7 cellular contexts compared by ENCODE assay signal in the genomic region with DNA sequence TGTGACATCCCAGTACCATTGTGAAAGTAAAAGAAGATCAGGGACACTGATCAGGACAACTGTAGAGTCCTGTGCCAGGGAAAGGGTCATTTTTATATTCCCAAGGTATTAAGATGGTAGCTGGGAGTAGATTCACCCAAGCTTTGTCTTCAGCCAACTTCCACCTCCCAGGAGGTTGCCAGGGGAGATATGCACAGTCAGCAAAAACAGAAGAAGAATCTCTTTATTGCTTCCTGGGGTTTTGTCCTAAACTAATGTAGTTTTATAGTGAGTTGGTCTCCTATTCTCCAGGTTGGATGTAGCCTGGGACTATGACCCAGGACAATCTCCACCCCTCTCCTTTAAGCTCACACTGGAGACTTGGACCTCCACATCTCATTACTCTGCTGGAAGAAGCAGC.
"Had no signal": no experiment of that assay in that cellular context is flagged by ENCODE, and none has a peak within 500 bp of the region (broad histone marks: within the 10 kb centered on the region; RNA-seq: fewer than 3 reads in every experiment).

No MANE protein-coding gene starts in this region.

- H3K9me3 ChIP-seq: HAP-1 had no signal

- H3K36me3 ChIP-seq: HAP-1 had no signal

- H3K27ac ChIP-seq: GM23248, HL-60 had no signal

- ATAC-seq: HCT116 had no signal

- DNase-seq: GM23248, H7, HFFc6, KG1 had no signal

- H3K9ac ChIP-seq: GM23248 had no signal

- H3K4me1 ChIP-seq: HAP-1 had no signal

- H2AFZ ChIP-seq: GM23248 had no signal

- H3K4me3 ChIP-seq: GM23248, HAP-1 had no signal
